27 cellular contexts compared by ENCODE assay signal in the genomic region with DNA sequence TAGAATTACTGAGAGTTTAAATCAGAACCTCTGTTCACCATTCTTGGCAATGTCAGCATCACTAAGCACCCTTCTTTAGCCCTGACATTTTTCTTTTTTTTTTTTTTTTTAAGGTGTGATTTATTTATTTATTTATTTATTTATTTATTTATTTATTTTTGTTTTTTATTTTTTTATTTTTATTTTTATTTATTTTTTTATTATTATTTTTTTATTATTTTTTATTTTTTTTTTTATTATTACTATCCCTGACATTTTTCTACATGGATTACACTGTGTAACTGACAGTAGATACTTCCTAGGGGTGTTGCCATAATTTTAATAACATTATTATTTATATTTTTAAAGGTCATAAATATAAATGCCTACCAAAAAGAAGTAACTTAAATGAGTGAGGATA. TPM values are rescaled to one million over a fixed set of nuclear protein-coding genes. Genes with fewer than 3 reads are reported as not detected.
"Had no signal": no experiment of that assay in that cellular context is flagged by ENCODE, and none has a peak within 500 bp of the region (broad histone marks: within the 10 kb centered on the region; RNA-seq: fewer than 3 reads in every experiment).

No MANE protein-coding gene starts in this region.

- H3K9me3 ChIP-seq: ascending aorta, breast epithelium, colonic mucosa, esophagus muscularis mucosa had no signal

- ATAC-seq: activated naive CD4-positive, alpha-beta T cell treated with anti-CD3 and anti-CD28 coated beads, Interleukin-2, amount 50 U/mL, for 72 hours; activated T-cell treated with anti-CD3 and anti-CD28 coated beads, Interleukin-2, amount 50 U/mL, for 72 hours had no signal

- H3K4me3 ChIP-seq: ascending aorta, breast epithelium, cardiac muscle cell, colonic mucosa, esophagus muscularis mucosa had no signal

- H3K27me3 ChIP-seq: ascending aorta, breast epithelium, cardiac muscle cell, colonic mucosa, esophagus muscularis mucosa had no signal

- H3K27ac ChIP-seq: ascending aorta, breast epithelium, cardiac muscle cell, colonic mucosa, esophagus muscularis mucosa had no signal

- H3K36me3 ChIP-seq: ascending aorta, breast epithelium, cardiac muscle cell, colonic mucosa, esophagus muscularis mucosa had no signal

- DNase-seq: activated CD4-positive, alpha-beta memory T cell treated with anti-CD3 and anti-CD28 coated beads, Interleukin-2, amount 10 ng/mL, durations not matched to agents 7 days and 5 days; activated CD4-positive, alpha-beta T cell treated with anti-CD3 and anti-CD28 coated beads for 1 hour; activated CD4-positive, alpha-beta T cell treated with anti-CD3 and anti-CD28 coated beads for 4 hours; activated CD4-positive, alpha-beta T cell treated with anti-CD3 and anti-CD28 coated beads, Interleukin-2, amount 10 ng/mL, durations not matched to agents 7 days and 5 days; activated CD4-positive, alpha-beta T cell treated with anti-CD3 and anti-CD28 coated beads, Interleukin-2, amount 50 U/mL, for 4 hours; activated CD8-positive, alpha-beta memory T cell treated with anti-CD3 and anti-CD28 coated beads, Interleukin-2, amount 50 U/mL, for 48 hours; activated gamma-delta T cell; activated naive CD4-positive, alpha-beta T cell; activated naive CD4-positive, alpha-beta T cell treated with anti-CD3 and anti-CD28 coated beads, Interleukin-2, amount 10 ng/mL, durations not matched to agents 7 days and 5 days; activated naive CD8-positive, alpha-beta T cell treated with anti-CD3 and anti-CD28 coated beads, Interleukin-2, amount 10 ng/mL, durations not matched to agents 7 days and 5 days; activated T-cell treated with anti-CD3 and anti-CD28 coated beads for 4 hours; activated T-cell treated with anti-CD3 and anti-CD28 coated beads, Interleukin-2, amount 50 U/mL, for 24 hours; activated T-cell treated with anti-CD3 and anti-CD28 coated beads, Interleukin-2, amount 50 U/mL, for 72 hours; central memory CD4-positive, alpha-beta T cell; cerebellar nuclear complex; colonic mucosa; effector CD8-positive, alpha-beta T cell; erythroblast; foreskin melanocyte; head of caudate nucleus; T-helper 2 cell had no signal

- H3K4me1 ChIP-seq: ascending aorta, breast epithelium, colonic mucosa, esophagus muscularis mucosa had no signal

RNA-seq across cellular contexts. Expression of a gene that starts 47.0 kb away (rescaled TPM):
- total RNA-seq: activated CD4-positive, alpha-beta memory T cell treated with anti-CD3 and anti-CD28 coated beads, Interleukin-2, amount 10 ng/mL, durations not matched to agents 7 days and 5 days; activated CD4-positive, alpha-beta T cell treated with anti-CD3 and anti-CD28 coated beads, Interleukin-2, amount 10 ng/mL, durations not matched to agents 7 days and 5 days; activated naive CD8-positive, alpha-beta T cell treated with anti-CD3 and anti-CD28 coated beads, Interleukin-2, amount 10 ng/mL, durations not matched to agents 7 days and 5 days; activated T-cell treated with anti-CD3 and anti-CD28 coated beads, Interleukin-2, amount 50 U/mL, for 72 hours; T-helper 1 cell treated with Interleukin-12 subunit alpha and Interleukin-12 subunit beta and Interleukin-4 antibody, amounts not matched to agents 30 ng/mL and 1 ng/mL, for 36 hours had no signal
- polyA plus RNA-seq: cardiac muscle cell had no signal
